In genomic region chr12:82835217-82835616, GRCh38 we compare ENCODE assay signal across 20 cellular contexts.
DNase-seq lines count a peak whose midpoint lies in the region; ATAC-seq, FAIRE-seq and TF ChIP-seq lines count a peak whose summit lies in the region.
"Had no signal": no experiment of that assay in that cellular context is flagged by ENCODE, and none has a peak within 500 bp of the region (broad histone marks: within the 10 kb centered on the region; RNA-seq: fewer than 3 reads in every experiment).

No MANE protein-coding gene starts in this region.

- no peak overlapping the region for H2AFZ ChIP-seq in GM23248

- H4K20me1 ChIP-seq in GM23248 (ENCODE audit: insufficient read depth): no peaks in the 10 kb centered on the region

- in situ Hi-C loops in GM23248 (cut with MboI): no loop called here

- H3K4me1 Mint-ChIP-seq in Caco-2 (ENCODE audit: low read depth, unreplicated experiment): no peaks in the 10 kb centered on the region
- H3K4me1 Mint-ChIP-seq: activated B cell treated with CpG ODN at 0.5 μM for 24 hours; activated naive CD4-positive, alpha-beta T cell treated with anti-CD3 and anti-CD28 coated beads, Interleukin-2, amount 10 ng/mL, durations not matched to agents 7 days and 5 days had no signal

- TF ChIP-seq CTCF in fibroblast of the aortic adventitia (IDR thresholded peaks at IDR 0.05; ENCODE audit: insufficient read depth, low read length) (no peak), Caco-2 (IDR thresholded peaks at IDR 0.05; ENCODE audit: insufficient read depth in 1 of 2, low read depth in 1 of 2, low read length in 1 of 2, severe bottlenecking in 1 of 2, unreplicated experiment in 1 of 2) (no peak)

- H3K9me3 Mint-ChIP-seq in Caco-2 (ENCODE audit: unreplicated experiment): no peaks in the 10 kb centered on the region
- H3K9me3 Mint-ChIP-seq: activated B cell treated with CpG ODN at 0.5 μM for 24 hours; activated naive CD4-positive, alpha-beta T cell treated with anti-CD3 and anti-CD28 coated beads, Interleukin-2, amount 10 ng/mL, durations not matched to agents 7 days and 5 days had no signal

- POLR2A ChIA-PET in Caco-2 (lab: Charles Lee): no interaction called here

- no peaks in the 10 kb centered on the region for H3K79me2 ChIP-seq in GM23248 (ENCODE audit: insufficient read depth)

- no peak overlapping the region for H3K4me2 ChIP-seq in GM23248 (ENCODE audit: unreplicated experiment)

- peaks cover 13% of the 10 kb centered on the region for H3K4me1 ChIP-seq in GM23248 (ENCODE audit: insufficient read depth)
- no peaks in the 10 kb centered on the region for H3K4me1 ChIP-seq in Caco-2
- H3K4me1 ChIP-seq: gastrocnemius medialis, psoas muscle, upper lobe of right lung had no signal

- no peaks in the 10 kb centered on the region for H3F3A ChIP-seq in GM23248 (ENCODE audit: insufficient read depth)

- H3K4me3 Mint-ChIP-seq in Caco-2 (ENCODE audit: unreplicated experiment): no peak overlapping the region
- H3K4me3 Mint-ChIP-seq: activated B cell treated with CpG ODN at 0.5 μM for 24 hours; activated CD8-positive, alpha-beta memory T cell treated with anti-CD3 and anti-CD28 coated beads, Interleukin-2, amount 10 ng/mL, durations not matched to agents 7 days and 5 days; activated naive CD4-positive, alpha-beta T cell treated with anti-CD3 and anti-CD28 coated beads, Interleukin-2, amount 10 ng/mL, durations not matched to agents 7 days and 5 days had no signal

- H3K9me2 ChIP-seq in GM23248 (ENCODE audit: insufficient read depth): no peaks in the 10 kb centered on the region

- H3K36me3 ChIP-seq in GM23248 (ENCODE audit: low read depth) (no peaks in the 10 kb centered on the region), Caco-2 (ENCODE audit: control insufficient read depth, insufficient read depth, low read length) (no peaks in the 10 kb centered on the region)
- H3K36me3 ChIP-seq: gastrocnemius medialis, upper lobe of right lung had no signal

- H3K27ac Mint-ChIP-seq in Caco-2 (ENCODE audit: unreplicated experiment): no peak overlapping the region
- H3K27ac Mint-ChIP-seq: activated B cell treated with CpG ODN at 0.5 μM for 24 hours; activated CD8-positive, alpha-beta memory T cell treated with anti-CD3 and anti-CD28 coated beads, Interleukin-2, amount 10 ng/mL, durations not matched to agents 7 days and 5 days; activated naive CD4-positive, alpha-beta T cell treated with anti-CD3 and anti-CD28 coated beads, Interleukin-2, amount 10 ng/mL, durations not matched to agents 7 days and 5 days had no signal

- H3K27me3 ChIP-seq in GM23248 (replicated peaks; ENCODE audit: insufficient read depth) (no peaks in the 10 kb centered on the region), Caco-2 (replicated peaks; ENCODE audit: control insufficient read depth, insufficient read depth, low read length) (no peaks in the 10 kb centered on the region)
- H3K27me3 ChIP-seq: gastrocnemius medialis, upper lobe of right lung had no signal

- intact Hi-C loops in Caco-2 (cut with micrococcal nuclease; ENCODE audit: unreplicated experiment): no loop called here

- BruUV-seq in Caco-2 (replicated peaks; lab: Mats Ljungman, UMichigan): no TSS peak

- H3K9ac ChIP-seq in GM23248: no peak overlapping the region

- H3K27me3 Mint-ChIP-seq in Caco-2 (ENCODE audit: insufficient read depth, unreplicated experiment): peaks cover 2% of the 10 kb centered on the region
- H3K27me3 Mint-ChIP-seq: activated B cell treated with CpG ODN at 0.5 μM for 24 hours; activated CD8-positive, alpha-beta memory T cell treated with anti-CD3 and anti-CD28 coated beads, Interleukin-2, amount 10 ng/mL, durations not matched to agents 7 days and 5 days; activated naive CD4-positive, alpha-beta T cell treated with anti-CD3 and anti-CD28 coated beads, Interleukin-2, amount 10 ng/mL, durations not matched to agents 7 days and 5 days had no signal

- peak; percentile 79 for DNase-seq in GM23248
- peak; percentile 64 for DNase-seq in fibroblast of the aortic adventitia (ENCODE audit: low read depth)
- peak; percentile 24 for DNase-seq in renal cortical epithelial cell (ENCODE audit: low read depth)
- no peak for DNase-seq in Caco-2
- DNase-seq in HTR-8/SVneo (ENCODE audit: insufficient read length, low spot score): no peak
- DNase-seq in NCI-H748 (lab: John Stamatoyannopoulos, UW; ENCODE audit: unreplicated experiment): no peak
- DNase-seq: activated B cell treated with CpG ODN at 0.5 μM for 24 hours; activated CD8-positive, alpha-beta memory T cell treated with anti-CD3 and anti-CD28 coated beads, Interleukin-2, amount 10 ng/mL, durations not matched to agents 7 days and 5 days; activated naive CD4-positive, alpha-beta T cell treated with anti-CD3 and anti-CD28 coated beads, Interleukin-2, amount 10 ng/mL, durations not matched to agents 7 days and 5 days; C1 segment of cervical spinal cord; gastrocnemius medialis; islet precursor cell; NCI-H446 treated with DMSO at 0.1 percent for 48 hours; psoas muscle; stimulated activated CD4-positive, alpha-beta T cell treated with anti-CD3 and anti-CD28 coated beads, Interleukin-2, amount 100 ng/mL, for 24 hours; stimulated activated CD8-positive, alpha-beta memory T cell treated with anti-CD3 and anti-CD28 coated beads, Interleukin-4, amount 100 ng/mL, for 48 hours; upper lobe of right lung had no signal

- no peak for ATAC-seq in GM19397 (IDR thresholded peaks at IDR 0.05; ENCODE audit: unreplicated experiment)
- ATAC-seq: activated CD8-positive, alpha-beta memory T cell treated with anti-CD3 and anti-CD28 coated beads, Interleukin-2, amount 10 ng/mL, durations not matched to agents 7 days and 5 days; gastrocnemius medialis; HepG2; psoas muscle; upper lobe of right lung had no signal

- no peak overlapping the region for H3K4me3 ChIP-seq in GM23248
- H3K4me3 ChIP-seq in fibroblast of the aortic adventitia (ENCODE audit: low read depth, low read length): no peak overlapping the region
- no peak overlapping the region for H3K4me3 ChIP-seq in Caco-2 (ENCODE audit: low read depth, low read length)
- H3K4me3 ChIP-seq: gastrocnemius medialis, psoas muscle, upper lobe of right lung had no signal

- H3K9me3 ChIP-seq in GM23248 (ENCODE audit: low read depth) (no peaks in the 10 kb centered on the region), Caco-2 (no peaks in the 10 kb centered on the region)
- H3K9me3 ChIP-seq: gastrocnemius medialis, psoas muscle, upper lobe of right lung had no signal

- H3K27ac ChIP-seq in GM23248: no peak overlapping the region
- H3K27ac ChIP-seq in angular gyrus (ENCODE audit: low read depth, low read length): peak overlapping the region; percentile 59
- H3K27ac ChIP-seq: gastrocnemius medialis, psoas muscle, upper lobe of right lung had no signal

- no peaks in the 10 kb centered on the region for H3K36me3 Mint-ChIP-seq in Caco-2 (ENCODE audit: insufficient read depth, unreplicated experiment)
- H3K36me3 Mint-ChIP-seq: activated CD8-positive, alpha-beta memory T cell treated with anti-CD3 and anti-CD28 coated beads, Interleukin-2, amount 10 ng/mL, durations not matched to agents 7 days and 5 days; activated naive CD4-positive, alpha-beta T cell treated with anti-CD3 and anti-CD28 coated beads, Interleukin-2, amount 10 ng/mL, durations not matched to agents 7 days and 5 days had no signal

- FAIRE-seq in HTR-8/SVneo (lab: Jason Lieb, UNC): no peak
- FAIRE-seq: HepG2 had no signal

- CTCF ChIA-PET in Caco-2 (lab: Charles Lee): no interaction called here

Comparison
In these comparisons a context has a peak if more than half of its experiments do, and no peak if none do; other contexts are left out.
1. DNase-seq: peak in GM23248 (single experiment), fibroblast of the aortic adventitia (single experiment) and renal cortical epithelial cell (single experiment); none in Caco-2 (0 of 2), HTR-8/SVneo (single experiment) and NCI-H748 (single experiment).